Comparison of ENCODE assay signal across 15 cellular contexts in genomic region chr13:52164989-52165388, GRCh38. TPM values are rescaled to one million over a fixed set of nuclear protein-coding genes. Genes with fewer than 3 reads are reported as not detected.
"Had no signal": no experiment of that assay in that cellular context is flagged by ENCODE, and none has a peak within 500 bp of the region (broad histone marks: within the 10 kb centered on the region; RNA-seq: fewer than 3 reads in every experiment).

No MANE protein-coding gene starts in this region.

- H3K4me3 ChIP-seq: lung, SJSA1, suprapubic skin had no signal

- DNase-seq: activated CD4-positive, alpha-beta memory T cell treated with anti-CD3 and anti-CD28 coated beads for 36 hours; activated CD4-positive, alpha-beta T cell treated with anti-CD3 and anti-CD28 coated beads for 36 hours; activated T-cell treated with anti-CD3 and anti-CD28 coated beads for 4 hours; left cardiac atrium; stimulated activated CD4-positive, alpha-beta T cell treated with anti-CD3 and anti-CD28 coated beads, Interleukin-2, amount 100 ng/mL, for 24 hours; stimulated activated naive CD8-positive, alpha-beta T cell treated with anti-CD3 and anti-CD28 coated beads, Interleukin-15, Interleukin-2, amounts not matched to agents 100 U/mL and 50 U/mL, for 24 hours; trophoblast cell had no signal

- H3K9me3 Mint-ChIP-seq: activated CD4-positive, alpha-beta memory T cell treated with anti-CD3 and anti-CD28 coated beads for 36 hours; T-helper 1 cell treated with Interleukin-12 subunit alpha and Interleukin-12 subunit beta and Interleukin-4 antibody, amounts not matched to agents 30 μg/mL and 1 μg/mL, for 36 hours had no signal

- H3K27ac ChIP-seq: SJSA1, suprapubic skin had no signal

- ATAC-seq: activated CD4-positive, alpha-beta T cell treated with anti-CD3 and anti-CD28 coated beads for 36 hours; esophagus mucosa; left cardiac atrium; stimulated activated naive CD8-positive, alpha-beta T cell treated with anti-CD3 and anti-CD28 coated beads, Interleukin-15, Interleukin-2, amounts not matched to agents 100 U/mL and 50 U/mL, for 24 hours had no signal

- H3K9me3 ChIP-seq: SJSA1, suprapubic skin had no signal

- H3K4me3 Mint-ChIP-seq: activated CD4-positive, alpha-beta memory T cell treated with anti-CD3 and anti-CD28 coated beads for 36 hours; activated CD4-positive, alpha-beta T cell treated with anti-CD3 and anti-CD28 coated beads for 36 hours; activated naive CD8-positive, alpha-beta T cell; T-helper 1 cell treated with Interleukin-12 subunit alpha and Interleukin-12 subunit beta and Interleukin-4 antibody, amounts not matched to agents 30 μg/mL and 1 μg/mL, for 36 hours had no signal

- H3K27me3 Mint-ChIP-seq: activated CD4-positive, alpha-beta memory T cell treated with anti-CD3 and anti-CD28 coated beads for 36 hours; activated CD4-positive, alpha-beta T cell treated with anti-CD3 and anti-CD28 coated beads for 36 hours; activated naive CD8-positive, alpha-beta T cell; progenitor cell of endocrine pancreas had no signal

- H3K27ac Mint-ChIP-seq: activated CD4-positive, alpha-beta memory T cell treated with anti-CD3 and anti-CD28 coated beads for 36 hours; activated CD4-positive, alpha-beta T cell treated with anti-CD3 and anti-CD28 coated beads for 36 hours; activated naive CD8-positive, alpha-beta T cell; progenitor cell of endocrine pancreas; T-helper 1 cell treated with Interleukin-12 subunit alpha and Interleukin-12 subunit beta and Interleukin-4 antibody, amounts not matched to agents 30 μg/mL and 1 μg/mL, for 36 hours had no signal

- H3K27me3 ChIP-seq: SJSA1, suprapubic skin had no signal

RNA-seq across cellular contexts. Expression of gene NEK5, which starts 36.1 kb away (rescaled TPM):
- total RNA-seq: myocyte, SJSA1 had no signal
